Comparison of ENCODE assay signal across 12 cellular contexts in the genomic region with DNA sequence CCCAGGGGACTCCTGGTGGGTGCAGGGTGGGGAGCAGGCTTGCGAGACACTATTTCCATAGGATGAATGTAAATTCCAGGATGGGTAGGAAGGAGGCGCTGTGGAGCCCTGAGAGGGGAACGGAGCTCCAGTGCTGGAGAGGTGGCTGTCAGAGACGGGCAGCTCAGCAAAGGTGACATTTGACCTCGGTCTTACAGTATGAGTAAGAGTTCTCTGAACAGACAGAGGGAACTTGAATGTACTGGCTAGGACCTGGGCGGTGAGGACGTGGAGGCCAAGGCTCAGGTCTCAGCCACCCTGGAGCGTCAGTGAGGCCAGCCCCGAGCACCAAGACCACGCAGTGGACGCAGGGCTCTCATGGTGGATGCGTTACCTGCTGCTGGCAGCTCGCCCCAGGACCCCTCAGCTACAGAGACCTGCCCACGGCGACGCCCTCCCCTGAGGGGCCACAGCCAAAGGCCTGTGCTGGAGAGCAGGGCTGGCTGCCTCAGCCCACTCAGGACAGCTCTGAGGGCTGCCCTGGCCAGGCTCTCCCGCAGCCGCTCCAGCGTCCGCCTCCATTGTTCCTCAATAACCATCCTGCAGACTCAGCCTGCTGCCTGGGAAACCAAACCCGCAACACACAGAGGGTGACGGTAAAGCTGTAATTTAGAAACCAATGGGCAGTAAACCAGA.
DNase-seq lines count a peak whose midpoint lies in the region; ATAC-seq and TF ChIP-seq lines count a peak whose summit lies in the region.
"Had no signal": no experiment of that assay in that cellular context is flagged by ENCODE, and none has a peak within 500 bp of the region (broad histone marks: within the 10 kb centered on the region; RNA-seq: fewer than 3 reads in every experiment).

No MANE protein-coding gene starts in this region.

- no peaks in the 10 kb centered on the region for H3K36me3 Mint-ChIP-seq in progenitor cell of endocrine pancreas (ENCODE audit: insufficient read depth)
- H3K36me3 Mint-ChIP-seq: CD8-positive, alpha-beta T cell had no signal

- DNase-seq in activated T-cell treated with anti-CD3 and anti-CD28 coated beads, Interleukin-2, amount 50 U/mL, for 1 hour, result peak; percentile 20
- no peak for DNase-seq in activated T-cell treated with anti-CD3 and anti-CD28 coated beads, Interleukin-2, amount 50 U/mL, for 48 hours
- DNase-seq in ecto neural progenitor cell (ENCODE audit: low spot score), result peak; percentile 85
- DNase-seq in progenitor cell of endocrine pancreas (ENCODE audit: low spot score, unreplicated experiment), result peak; percentile 34
- no peak for DNase-seq in cerebellar cortex (ENCODE audit: low spot score)
- DNase-seq in SW 1271 (lab: John Stamatoyannopoulos, UW), result no peak
- DNase-seq: NCI-H446 treated with DMSO at 0.1 percent for 48 hours, small intestine had no signal

- H3K4me1 Mint-ChIP-seq in progenitor cell of endocrine pancreas (ENCODE audit: low read depth), result peaks cover 2% of the 10 kb centered on the region

- no peak for ATAC-seq in HG03432 (IDR thresholded peaks at IDR 0.05; ENCODE audit: unreplicated experiment)
- ATAC-seq: body of pancreas had no signal

- H3K27me3 Mint-ChIP-seq in progenitor cell of endocrine pancreas, result peaks cover 37% of the 10 kb centered on the region

- H3K27ac Mint-ChIP-seq in progenitor cell of endocrine pancreas, result no peak overlapping the region

- no peaks in the 10 kb centered on the region for H3K9me3 Mint-ChIP-seq in progenitor cell of endocrine pancreas (ENCODE audit: low read depth)
- H3K9me3 Mint-ChIP-seq: CD8-positive, alpha-beta T cell had no signal

- H3K4me3 Mint-ChIP-seq in progenitor cell of endocrine pancreas (ENCODE audit: low read depth), result no peak overlapping the region
- H3K4me3 Mint-ChIP-seq: CD8-positive, alpha-beta T cell had no signal

- peak; percentile 47 for TF ChIP-seq CTCF in LNCAP (IDR thresholded peaks at IDR 0.05)
- TF ChIP-seq CTCF in progenitor cell of endocrine pancreas (IDR thresholded peaks at IDR 0.05; ENCODE audit: unreplicated experiment), result peak; percentile 55

Comparison
In these comparisons a context has a peak if more than half of its experiments do, and no peak if none do; other contexts are left out.
1. DNase-seq: peak in activated T-cell treated with anti-CD3 and anti-CD28 coated beads, Interleukin-2, amount 50 U/mL, for 1 hour (single experiment), ecto neural progenitor cell (single experiment) and progenitor cell of endocrine pancreas (single experiment); none in activated T-cell treated with anti-CD3 and anti-CD28 coated beads, Interleukin-2, amount 50 U/mL, for 48 hours (0 of 2), cerebellar cortex (single experiment) and SW 1271 (0 of 2).